ENCODE assay signal across 11 cellular contexts in genomic region chr10:122162566-122163181, GRCh38.
DNase-seq lines count a peak whose midpoint lies in the region; ATAC-seq lines count a peak whose summit lies in the region.
"Had no signal": no experiment of that assay in that cellular context is flagged by ENCODE, and none has a peak within 500 bp of the region (broad histone marks: within the 10 kb centered on the region; RNA-seq: fewer than 3 reads in every experiment).

No MANE protein-coding gene starts in this region.

- no peak overlapping the region for H3K4me3 Mint-ChIP-seq in activated CD4-positive, alpha-beta T cell treated with anti-CD3 and anti-CD28 coated beads, Interleukin-2, amount 10 ng/mL, durations not matched to agents 24 days and 14 days
- H3K4me3 Mint-ChIP-seq: immature natural killer cell had no signal

- peak overlapping the region; percentile 51 for H3K27ac ChIP-seq in temporal lobe (ENCODE audit: low read depth, low read length)

- H3K4me1 Mint-ChIP-seq in activated CD4-positive, alpha-beta T cell treated with anti-CD3 and anti-CD28 coated beads, Interleukin-2, amount 10 ng/mL, durations not matched to agents 24 days and 14 days, result no peaks in the 10 kb centered on the region

- peaks cover 53% of the 10 kb centered on the region for H3K27me3 Mint-ChIP-seq in activated CD4-positive, alpha-beta T cell treated with anti-CD3 and anti-CD28 coated beads, Interleukin-2, amount 10 ng/mL, durations not matched to agents 24 days and 14 days

- no peaks in the 10 kb centered on the region for H3K9me3 Mint-ChIP-seq in activated CD4-positive, alpha-beta T cell treated with anti-CD3 and anti-CD28 coated beads, Interleukin-2, amount 10 ng/mL, durations not matched to agents 24 days and 14 days
- H3K9me3 Mint-ChIP-seq: activated naive CD4-positive, alpha-beta T cell treated with anti-CD3 and anti-CD28 coated beads, Interleukin-2, amount 50 U/mL, for 72 hours; immature natural killer cell had no signal

- H3K27ac Mint-ChIP-seq in activated CD4-positive, alpha-beta T cell treated with anti-CD3 and anti-CD28 coated beads, Interleukin-2, amount 10 ng/mL, durations not matched to agents 24 days and 14 days, result no peak overlapping the region
- H3K27ac Mint-ChIP-seq: activated naive CD4-positive, alpha-beta T cell treated with anti-CD3 and anti-CD28 coated beads, Interleukin-2, amount 50 U/mL, for 72 hours; immature natural killer cell had no signal

- peak; percentile 43 for DNase-seq in NCI-H345 (lab: John Stamatoyannopoulos, UW)
- DNase-seq in NCI-H345 treated with DMSO at 0.1 percent for 48 hours (lab: John Stamatoyannopoulos, UW; ENCODE audit: unreplicated experiment), result no peak
- peak; percentile 48 for DNase-seq in cerebellum (ENCODE audit: low spot score)
- DNase-seq in left lobe of liver (ENCODE audit: low spot score), result peak; percentile 88
- DNase-seq in activated CD4-positive, alpha-beta T cell treated with anti-CD3 and anti-CD28 coated beads, Interleukin-2, amount 10 ng/mL, durations not matched to agents 24 days and 14 days, result no peak
- DNase-seq in GM19240 (ENCODE audit: insufficient read length, low spot score), result no peak
- no peak for DNase-seq in NCI-H1105 (lab: John Stamatoyannopoulos, UW)
- DNase-seq: immature natural killer cell; stimulated activated CD4-positive, alpha-beta T cell treated with anti-CD3 and anti-CD28 coated beads, Interleukin-4, amount 100 ng/mL, for 1 hour had no signal

- peak; percentile 82 for ATAC-seq in left lobe of liver

- peaks cover 2% of the 10 kb centered on the region for H3K36me3 Mint-ChIP-seq in activated CD4-positive, alpha-beta T cell treated with anti-CD3 and anti-CD28 coated beads, Interleukin-2, amount 10 ng/mL, durations not matched to agents 24 days and 14 days (ENCODE audit: low read depth)
- H3K36me3 Mint-ChIP-seq: immature natural killer cell had no signal

- intact Hi-C loops in activated CD4-positive, alpha-beta T cell treated with anti-CD3 and anti-CD28 coated beads, Interleukin-2, amount 10 ng/mL, durations not matched to agents 24 days and 14 days (cut with micrococcal nuclease), result no loop called here

Comparison
In these comparisons a context has a peak if more than half of its experiments do, and no peak if none do; other contexts are left out.
1. DNase-seq: peak in NCI-H345 (single experiment), cerebellum (single experiment) and left lobe of liver (single experiment); none in NCI-H345 treated with DMSO at 0.1 percent for 48 hours (single experiment), activated CD4-positive, alpha-beta T cell treated with anti-CD3 and anti-CD28 coated beads, Interleukin-2, amount 10 ng/mL, durations not matched to agents 24 days and 14 days (single experiment), GM19240 (single experiment) and NCI-H1105 (single experiment).